In the genomic region with DNA sequence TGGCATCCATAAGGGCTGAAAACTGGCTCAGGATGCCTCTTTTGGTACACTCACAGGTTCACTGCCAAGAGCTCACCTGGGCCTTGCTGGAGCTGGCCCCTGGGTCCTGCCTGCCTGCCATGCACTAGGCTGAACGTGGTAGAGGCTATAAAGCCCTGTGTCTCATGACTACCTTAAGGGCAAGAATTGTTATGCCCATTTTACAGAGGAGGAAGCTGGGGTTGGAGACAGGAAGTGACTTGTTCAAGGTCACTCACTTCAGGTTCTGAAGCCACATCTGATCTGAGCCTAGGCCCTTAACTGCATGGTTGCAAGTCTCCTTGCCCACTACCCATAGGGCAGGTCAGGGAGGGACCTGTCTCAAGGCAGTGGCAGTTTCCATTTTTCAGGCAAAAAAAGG, we compare ENCODE assay signal across 14 cellular contexts. TPM values are rescaled to one million over a fixed set of nuclear protein-coding genes. Genes with fewer than 3 reads are reported as not detected.
DNase-seq lines count a peak whose midpoint lies in the region; ATAC-seq and TF ChIP-seq lines count a peak whose summit lies in the region.
"Had no signal": no experiment of that assay in that cellular context is flagged by ENCODE, and none has a peak within 500 bp of the region (broad histone marks: within the 10 kb centered on the region; RNA-seq: fewer than 3 reads in every experiment).

No MANE protein-coding gene starts in this region.

- H3K27me3 Mint-ChIP-seq in activated CD8-positive, alpha-beta memory T cell treated with anti-CD3 and anti-CD28 coated beads, Interleukin-2, amount 10 ng/mL, durations not matched to agents 7 days and 5 days, result no peaks in the 10 kb centered on the region
- H3K27me3 Mint-ChIP-seq in dendritic cell treated with granulocyte-macrophage colony-stimulating factor and Interleukin-4, amounts not matched to agents 40 ng/mL and 50 ng/mL, for 4 days, result no peaks in the 10 kb centered on the region
- no peaks in the 10 kb centered on the region for H3K27me3 Mint-ChIP-seq in stimulated activated naive B cell treated with anti-CD40 and anti-IgM and Interleukin-4, amounts not matched to agents 10 μg/mL and 1 μg/mL and 100 μg/mL, for 72 hours

- no peak for TF ChIP-seq CTCF in OCI-LY1 (IDR thresholded peaks at IDR 0.05; ENCODE audit: low read length)

- peak overlapping the region; percentile 82 for H3K27ac Mint-ChIP-seq in activated CD8-positive, alpha-beta memory T cell treated with anti-CD3 and anti-CD28 coated beads, Interleukin-2, amount 10 ng/mL, durations not matched to agents 7 days and 5 days
- H3K27ac Mint-ChIP-seq in dendritic cell treated with granulocyte-macrophage colony-stimulating factor and Interleukin-4, amounts not matched to agents 40 ng/mL and 50 ng/mL, for 4 days, result peak overlapping the region; percentile 67
- H3K27ac Mint-ChIP-seq in stimulated activated naive B cell treated with anti-CD40 and anti-IgM and Interleukin-4, amounts not matched to agents 10 μg/mL and 1 μg/mL and 100 μg/mL, for 72 hours, result peak overlapping the region; percentile 74
- H3K27ac Mint-ChIP-seq: mesothelial cell of epicardium had no signal

- no peaks in the 10 kb centered on the region for H3F3A ChIP-seq in OCI-LY1 (ENCODE audit: insufficient read depth, low read length)

- peak overlapping the region; percentile 41 for H3K4me2 ChIP-seq in OCI-LY1 (ENCODE audit: low read length)
- H3K4me2 ChIP-seq: A549 had no signal

- peaks cover 2% of the 10 kb centered on the region; the same call in 1 of the 2 replicates for H3K36me3 ChIP-seq in OCI-LY1 (ENCODE audit: insufficient read depth, low read length)
- H3K36me3 ChIP-seq: thyroid gland had no signal

- H3K9ac ChIP-seq in OCI-LY1 (ENCODE audit: low read length), result peak overlapping the region; percentile 59

- no peak overlapping the region for H3K4me3 Mint-ChIP-seq in activated CD8-positive, alpha-beta memory T cell treated with anti-CD3 and anti-CD28 coated beads, Interleukin-2, amount 10 ng/mL, durations not matched to agents 7 days and 5 days
- H3K4me3 Mint-ChIP-seq in dendritic cell treated with granulocyte-macrophage colony-stimulating factor and Interleukin-4, amounts not matched to agents 40 ng/mL and 50 ng/mL, for 4 days, result no peak overlapping the region
- no peak overlapping the region for H3K4me3 Mint-ChIP-seq in stimulated activated naive B cell treated with anti-CD40 and anti-IgM and Interleukin-4, amounts not matched to agents 10 μg/mL and 1 μg/mL and 100 μg/mL, for 72 hours
- H3K4me3 Mint-ChIP-seq: mesothelial cell of epicardium had no signal

- H3K9me3 ChIP-seq in OCI-LY1 (ENCODE audit: low read length), result no peaks in the 10 kb centered on the region
- H3K9me3 ChIP-seq: A549, thyroid gland had no signal

- CTCF ChIA-PET in activated CD8-positive, alpha-beta memory T cell treated with anti-CD3 and anti-CD28 coated beads, Interleukin-2, amount 10 ng/mL, durations not matched to agents 7 days and 5 days (lab: Charles Lee), result interaction anchor here (0.9 to 2.5 kb wide), 7 partner anchors 9 to 92 kb away, joined by 3 to 23 read pairs (median 3); a partner anchor contains a TSS

- peaks cover 65% of the 10 kb centered on the region for H3K4me1 ChIP-seq in OCI-LY1 (ENCODE audit: insufficient read depth, low read length, severe bottlenecking)

- H4K20me1 ChIP-seq in OCI-LY1 (ENCODE audit: insufficient read depth, low read length), result no peaks in the 10 kb centered on the region

- H3K27ac ChIP-seq in OCI-LY1 (ENCODE audit: low read depth, low read length, poor library complexity, severe bottlenecking), result peak overlapping the region; percentile 90

- peaks cover 68% of the 10 kb centered on the region for H3K4me1 Mint-ChIP-seq in activated CD8-positive, alpha-beta memory T cell treated with anti-CD3 and anti-CD28 coated beads, Interleukin-2, amount 10 ng/mL, durations not matched to agents 7 days and 5 days
- peaks cover 83% of the 10 kb centered on the region for H3K4me1 Mint-ChIP-seq in dendritic cell treated with granulocyte-macrophage colony-stimulating factor and Interleukin-4, amounts not matched to agents 40 ng/mL and 50 ng/mL, for 4 days (ENCODE audit: low read depth)
- peaks cover 56 to 75% of the 10 kb centered on the region in 2 donors for H3K4me1 Mint-ChIP-seq in stimulated activated naive B cell treated with anti-CD40 and anti-IgM and Interleukin-4, amounts not matched to agents 10 μg/mL and 1 μg/mL and 100 μg/mL, for 72 hours

- peaks cover 10% of the 10 kb centered on the region; the same call in 1 of the 2 replicates for H3K79me2 ChIP-seq in OCI-LY1 (ENCODE audit: insufficient read depth, low read length)

- intact Hi-C loops in dendritic cell treated with granulocyte-macrophage colony-stimulating factor and Interleukin-4, amounts not matched to agents 40 ng/mL and 50 ng/mL, for 4 days (cut with micrococcal nuclease), result no loop called here

- H3K9me3 Mint-ChIP-seq in activated CD8-positive, alpha-beta memory T cell treated with anti-CD3 and anti-CD28 coated beads, Interleukin-2, amount 10 ng/mL, durations not matched to agents 7 days and 5 days (ENCODE audit: low read depth), result no peaks in the 10 kb centered on the region
- no peaks in the 10 kb centered on the region for H3K9me3 Mint-ChIP-seq in dendritic cell treated with granulocyte-macrophage colony-stimulating factor and Interleukin-4, amounts not matched to agents 40 ng/mL and 50 ng/mL, for 4 days
- no peaks in the 10 kb centered on the region for H3K9me3 Mint-ChIP-seq in stimulated activated naive B cell treated with anti-CD40 and anti-IgM and Interleukin-4, amounts not matched to agents 10 μg/mL and 1 μg/mL and 100 μg/mL, for 72 hours
- H3K9me3 Mint-ChIP-seq: mesothelial cell of epicardium had no signal

- H3K27me3 ChIP-seq in OCI-LY1 (ENCODE audit: insufficient read depth, low read length), result no peaks in the 10 kb centered on the region
- H3K27me3 ChIP-seq: thyroid gland had no signal

- no peak for DNase-seq in activated CD8-positive, alpha-beta memory T cell treated with anti-CD3 and anti-CD28 coated beads, Interleukin-2, amount 10 ng/mL, durations not matched to agents 7 days and 5 days
- no peak for DNase-seq in activated CD8-positive, alpha-beta memory T cell treated with anti-CD3 and anti-CD28 coated beads, Interleukin-2, amount 50 U/mL, for 4 hours
- DNase-seq in stimulated activated naive B cell treated with anti-CD40 and anti-IgM and Interleukin-4, amounts not matched to agents 10 μg/mL and 1 μg/mL and 100 μg/mL, for 72 hours, result no peak
- no peak for DNase-seq in DMS 273 (lab: John Stamatoyannopoulos, UW; ENCODE audit: unreplicated experiment)
- DNase-seq: erythroblast, Kasumi-1, OCI-M1, thyroid gland had no signal

- peaks cover 9% of the 10 kb centered on the region for H3K36me3 Mint-ChIP-seq in activated CD8-positive, alpha-beta memory T cell treated with anti-CD3 and anti-CD28 coated beads, Interleukin-2, amount 10 ng/mL, durations not matched to agents 7 days and 5 days
- peaks cover 50% of the 10 kb centered on the region for H3K36me3 Mint-ChIP-seq in dendritic cell treated with granulocyte-macrophage colony-stimulating factor and Interleukin-4, amounts not matched to agents 40 ng/mL and 50 ng/mL, for 4 days (ENCODE audit: low read depth)
- H3K36me3 Mint-ChIP-seq in stimulated activated naive B cell treated with anti-CD40 and anti-IgM and Interleukin-4, amounts not matched to agents 10 μg/mL and 1 μg/mL and 100 μg/mL, for 72 hours, result peaks cover 7 to 27% of the 10 kb centered on the region in 2 donors
- H3K36me3 Mint-ChIP-seq: mesothelial cell of epicardium had no signal

- ATAC-seq in activated CD8-positive, alpha-beta memory T cell treated with anti-CD3 and anti-CD28 coated beads, Interleukin-2, amount 10 ng/mL, durations not matched to agents 7 days and 5 days, result no peak
- ATAC-seq in stimulated activated naive B cell treated with anti-CD40 and anti-IgM and Interleukin-4, amounts not matched to agents 10 μg/mL and 1 μg/mL and 100 μg/mL, for 72 hours (replicated peaks), result no peak
- no peak for ATAC-seq in HG02571 (IDR thresholded peaks at IDR 0.05; ENCODE audit: unreplicated experiment)
- ATAC-seq in GM18502 (IDR thresholded peaks at IDR 0.05; ENCODE audit: poor library complexity, unreplicated experiment), result no peak
- ATAC-seq: A549 had no signal

- no peak overlapping the region for H3K4me3 ChIP-seq in OCI-LY1 (ENCODE audit: low read depth, low read length, poor library complexity, severe bottlenecking)
- H3K4me3 ChIP-seq: A549, thyroid gland had no signal

- H3K9me2 ChIP-seq in OCI-LY1 (ENCODE audit: low read depth, low read length), result no peaks in the 10 kb centered on the region

- no peak overlapping the region for H2AFZ ChIP-seq in OCI-LY1 (ENCODE audit: low read length)

RNA-seq across cellular contexts. Expression of a gene that starts 7.9 kb away (rescaled TPM):
- total RNA-seq in activated CD8-positive, alpha-beta memory T cell treated with anti-CD3 and anti-CD28 coated beads, Interleukin-2, amount 10 ng/mL, durations not matched to agents 7 days and 5 days, result 10 to 100 TPM; 67.0 to 73.2 TPM

RNA-seq across cellular contexts. Expression of a gene that starts 19.9 kb away (rescaled TPM):
- 10 to 100 TPM; 48.9 to 63.8 TPM for total RNA-seq in activated CD8-positive, alpha-beta memory T cell treated with anti-CD3 and anti-CD28 coated beads, Interleukin-2, amount 10 ng/mL, durations not matched to agents 7 days and 5 days

RNA-seq across cellular contexts. Expression of a gene that starts 54.3 kb away (rescaled TPM):
- total RNA-seq in activated CD8-positive, alpha-beta memory T cell treated with anti-CD3 and anti-CD28 coated beads, Interleukin-2, amount 10 ng/mL, durations not matched to agents 7 days and 5 days, result 10 to 100 TPM; 16.4 to 23.9 TPM
